17 cellular contexts compared by ENCODE assay signal in genomic region chr17:19337712-19338023, GRCh38. TPM values are rescaled to one million over a fixed set of nuclear protein-coding genes. Genes with fewer than 3 reads are reported as not detected.
DNase-seq lines count a peak whose midpoint lies in the region; ATAC-seq and TF ChIP-seq lines count a peak whose summit lies in the region.
"Had no signal": no experiment of that assay in that cellular context is flagged by ENCODE, and none has a peak within 500 bp of the region (broad histone marks: within the 10 kb centered on the region; RNA-seq: fewer than 3 reads in every experiment).

No MANE protein-coding gene starts in this region.

- intact Hi-C loops in dorsolateral prefrontal cortex (cut with DNase I) (loop anchor here in 1 of 2 donors (2.0 kb wide), 1 partner anchor 21 kb away; no protein-coding TSS in a partner anchor), gastrocnemius medialis (cut with DNase I; ENCODE audit: low total_unique reads) (no loop called here)

- H2AFZ ChIP-seq in hepatocyte: no peak overlapping the region
- H2AFZ ChIP-seq: parathyroid adenoma had no signal

- no peaks in the 10 kb centered on the region for H3K36me3 ChIP-seq in hepatocyte (replicated peaks; ENCODE audit: insufficient read depth, low read depth)
- H3K36me3 ChIP-seq in gastrocnemius medialis: no peaks in the 10 kb centered on the region

- H3K4me2 ChIP-seq in hepatocyte: peak overlapping the region; percentile 19

- H3K79me2 ChIP-seq in hepatocyte: no peaks in the 10 kb centered on the region
- H3K79me2 ChIP-seq: parathyroid adenoma had no signal

- H3K27me3 ChIP-seq in dorsolateral prefrontal cortex (no peaks in the 10 kb centered on the region), hepatocyte (no peaks in the 10 kb centered on the region), gastrocnemius medialis (no peaks in the 10 kb centered on the region)
- H3K27me3 ChIP-seq: testis had no signal

- no peaks in the 10 kb centered on the region for H4K20me1 ChIP-seq in hepatocyte (ENCODE audit: insufficient read depth, poor library complexity, severe bottlenecking)

- no peak for TF ChIP-seq POLR2A in gastrocnemius medialis (IDR thresholded peaks at IDR 0.05)

- H3K4me1 ChIP-seq in hepatocyte (ENCODE audit: insufficient read depth) (peaks cover 30% of the 10 kb centered on the region), gastrocnemius medialis (peaks cover 10 to 15% of the 10 kb centered on the region in 2 donors)
- H3K4me1 ChIP-seq: testis had no signal

- no peak for DNase-seq in RWPE1 (ENCODE audit: low spot score)
- DNase-seq in dorsolateral prefrontal cortex: no peak
- peak; percentile 42 for DNase-seq in hepatocyte (ENCODE audit: low spot score)
- DNase-seq in gastrocnemius medialis: no peak
- no peak for DNase-seq in NCI-H2107 (lab: John Stamatoyannopoulos, UW)
- no peak for DNase-seq in iPS-NIHi11 (ENCODE audit: low spot score)
- DNase-seq: foreskin melanocyte, GOT3, NCI-H1092 treated with DMSO at 0.1 percent for 48 hours, NCI-H524 treated with DMSO at 0.1 percent for 48 hours had no signal

- WGBS in hepatocyte (ENCODE audit: low lambda C conversion rate, missing lambda C conversion rate): 77% methylated on average over 2 of the region's 2 CpGs

- TF ChIP-seq CTCF in RWPE1 (conservative IDR thresholded peaks at IDR 0.05; ENCODE audit: low read depth): no peak
- TF ChIP-seq CTCF in dorsolateral prefrontal cortex (IDR thresholded peaks at IDR 0.05 in 54 of 56, conservative IDR thresholded peaks at IDR 0.05 in 2 of 56; ENCODE audit: low read depth in 1 of 56, partially characterized antibody in 56 of 56): no peak
- TF ChIP-seq CTCF in hepatocyte (IDR thresholded peaks at IDR 0.05; ENCODE audit: poor library complexity): no peak
- no peak for TF ChIP-seq CTCF in gastrocnemius medialis (IDR thresholded peaks at IDR 0.05 in 4 of 5, conservative IDR thresholded peaks at IDR 0.05 in 1 of 5)

- H3K9me2 ChIP-seq in hepatocyte (replicated peaks; ENCODE audit: insufficient read depth): no peaks in the 10 kb centered on the region

- in situ Hi-C loops in gastrocnemius medialis (cut with MboI; ENCODE audit: low sequenced_read_pairs in 4 of 4): no loop called here

- H3K4me3 ChIP-seq in dorsolateral prefrontal cortex (no peak overlapping the region), hepatocyte (no peak overlapping the region), gastrocnemius medialis (no peak overlapping the region)
- H3K4me3 ChIP-seq: testis had no signal

- no peaks in the 10 kb centered on the region for H3K9me3 ChIP-seq in hepatocyte (ENCODE audit: low read depth)
- no peaks in the 10 kb centered on the region for H3K9me3 ChIP-seq in gastrocnemius medialis
- H3K9me3 ChIP-seq: testis had no signal

- POLR2A ChIA-PET in RWPE1 (lab: Yijun Ruan, JAX; ENCODE audit: low non-redundant PET): no interaction called here

- ATAC-seq in gastrocnemius medialis: peak; percentile 13 to 15
- no peak for ATAC-seq in HG03097 (IDR thresholded peaks at IDR 0.05; ENCODE audit: low FRiP score, unreplicated experiment)
- no peak for ATAC-seq in HG02623 (IDR thresholded peaks at IDR 0.05; ENCODE audit: unreplicated experiment)

- CTCF ChIA-PET in RWPE1 (lab: Yijun Ruan, JAX): interaction anchor here (1.1 kb wide), 1 partner anchor 18 kb away, joined by 5 read pairs; no protein-coding TSS in a partner anchor

- H3K27ac ChIP-seq in RWPE1 (peak overlapping the region; percentile 25; the same call in 1 of the 2 replicates), dorsolateral prefrontal cortex (peak overlapping the region in 58 of 59 donors; percentile 3 to 91 (median 79)), hepatocyte (peak overlapping the region; percentile 85), gastrocnemius medialis (peak overlapping the region in 1 of 4 donors; percentile 20)
- H3K27ac ChIP-seq: epithelial cell of prostate, HL-60, parathyroid adenoma, testis had no signal

RNA-seq across cellular contexts. Expression of gene B9D1, which starts 24.9 kb away (rescaled TPM):
- total RNA-seq in dorsolateral prefrontal cortex (10 to 100 TPM; 10.3 to 48.5 (median 28.0) TPM), hepatocyte (19.0 and 29.6 TPM in 2 replicates), gastrocnemius medialis (10 to 100 TPM in 3 of 4 donors, 1 to 10 TPM in 1; 6.5 to 16.4 (median 14.5) TPM)
- polyA plus RNA-seq in hepatocyte: 30.8 and 51.3 TPM in 2 replicates
- polyA plus RNA-seq: CD14-positive monocyte had no signal

RNA-seq across cellular contexts. Expression of gene MAPK7, which starts 40.6 kb away (rescaled TPM):
- total RNA-seq in dorsolateral prefrontal cortex (10 to 100 TPM in 118 of 120 experiments, 1 to 10 TPM in 2; 9.3 to 31.4 (median 15.9) TPM), hepatocyte (19.9 and 26.1 TPM in 2 replicates), gastrocnemius medialis (10 to 100 TPM in 2 of 4 donors, 1 to 10 TPM in 2; 7.3 to 12.5 (median 10.4) TPM)
- 36.9 and 49.0 TPM in 2 replicates for polyA plus RNA-seq in hepatocyte

RNA-seq across cellular contexts. Expression of gene MFAP4, which starts 49.3 kb away (rescaled TPM):
- total RNA-seq in dorsolateral prefrontal cortex: 10 to 100 TPM in 12 of 120 experiments, 1 to 10 TPM in 108; 1.0 to 29.2 (median 4.0) TPM
- 360 and 362 TPM in 2 replicates for total RNA-seq in hepatocyte
- 739 and 801 TPM in 2 replicates for polyA plus RNA-seq in hepatocyte
- 10 to 100 TPM; 11.0 to 22.7 (median 14.8) TPM for total RNA-seq in gastrocnemius medialis

Comparison
In these comparisons a context has a peak if more than half of its experiments do, and no peak if none do; other contexts are left out.
1. ATAC-seq: peak in gastrocnemius medialis (2 of 2); none in HG03097 (single experiment) and HG02623 (single experiment).
2. RNA of gene MFAP4, which starts 49.3 kb away (total RNA-seq): 360 to 362 TPM in hepatocyte; 11.0 to 22.7 TPM in gastrocnemius medialis and 1.0 to 29.2 TPM in dorsolateral prefrontal cortex; every median in the first group is over 10 times any median in the second.